8 cellular contexts compared by ENCODE assay signal in genomic region chr2:169933124-169933711, GRCh38.
A peak's percentile ranks its signal among the peaks of the same experiment; 100 is the strongest.
DNase-seq lines count a peak whose midpoint lies in the region; ATAC-seq and TF ChIP-seq lines count a peak whose summit lies in the region.

No MANE protein-coding gene starts in this region.

- H3K4me1 ChIP-seq in lung (ENCODE audit: control insufficient read depth in 2 of 2, insufficient read depth in 2 of 2, low read length in 2 of 2) = no peaks in the 10 kb centered on the region

- no peaks in the 10 kb centered on the region for H3K27me3 ChIP-seq in lung (ENCODE audit: control insufficient read depth, insufficient read depth)

- H3K27ac ChIP-seq in lung (ENCODE audit: low read depth in 1 of 2, low read length in 1 of 2) = no peak overlapping the region

- H3K4me3 ChIP-seq in lung = no peak overlapping the region

- ATAC-seq in HG02798 (IDR thresholded peaks at IDR 0.05; ENCODE audit: poor library complexity, unreplicated experiment) (peak; percentile 76), lung (ENCODE audit: insufficient read depth, low FRiP score) (peak; percentile 58)

- TF ChIP-seq CTCF in lung (IDR thresholded peaks at IDR 0.05; ENCODE audit: control extremely low read depth, extremely low read depth) = peak; percentile 15

- H3K9me3 ChIP-seq in lung (ENCODE audit: control insufficient read depth in 2 of 2, insufficient read depth in 1 of 2, low read length in 1 of 2) = no peaks in the 10 kb centered on the region

- DNase-seq in NCI-H146 (lab: John Stamatoyannopoulos, UW) = peak; percentile 11
- DNase-seq in NCI-H146 treated with DMSO at 0.1 percent for 48 hours (lab: John Stamatoyannopoulos, UW; ENCODE audit: unreplicated experiment) = no peak
- peak; percentile 35 for DNase-seq in NCI-H345 treated with DMSO at 0.1 percent for 48 hours (lab: John Stamatoyannopoulos, UW; ENCODE audit: unreplicated experiment)
- DNase-seq in cerebellar cortex (ENCODE audit: low spot score) = peak; percentile 55
- DNase-seq in lung (ENCODE audit: low spot score) = no peak
- DNase-seq in stimulated activated CD4-positive, alpha-beta T cell treated with anti-CD3 and anti-CD28 coated beads, Interleukin-4, amount 100 ng/mL, for 24 hours = no peak
- no peak for DNase-seq in mesenteric fat pad (ENCODE audit: low spot score)

- WGBS in lung, 2 donors = 59 to 60% methylated on average over 2 of the region's 2 CpGs

- peaks cover 3 to 4% of the 10 kb centered on the region in 2 donors for H3K36me3 ChIP-seq in lung (ENCODE audit: control insufficient read depth in 2 of 2, insufficient read depth in 2 of 2, low read length in 2 of 2)

Comparison
In these comparisons a context has a peak if more than half of its experiments do, and no peak if none do; other contexts are left out.
1. DNase-seq: peak in NCI-H146 (single experiment), NCI-H345 treated with DMSO at 0.1 percent for 48 hours (single experiment) and cerebellar cortex (single experiment); none in NCI-H146 treated with DMSO at 0.1 percent for 48 hours (single experiment), lung (single experiment), stimulated activated CD4-positive, alpha-beta T cell treated with anti-CD3 and anti-CD28 coated beads, Interleukin-4, amount 100 ng/mL, for 24 hours (single experiment) and mesenteric fat pad (single experiment).